19 cellular contexts compared by ENCODE assay signal in genomic region chr2:160352492-160352891, GRCh38.
DNase-seq lines count a peak whose midpoint lies in the region; ATAC-seq, FAIRE-seq and TF ChIP-seq lines count a peak whose summit lies in the region.
"Had no signal": no experiment of that assay in that cellular context is flagged by ENCODE, and none has a peak within 500 bp of the region (broad histone marks: within the 10 kb centered on the region; RNA-seq: fewer than 3 reads in every experiment).

No MANE protein-coding gene starts in this region.

- peak overlapping the region; percentile 73; the same call in 1 of the 2 replicates for H3K23ac ChIP-seq in IMR-90 (ENCODE audit: low read depth, low read length)

- in situ Hi-C loops in IMR-90 (cut with MboI; ENCODE audit: low sequenced_read_pairs): no loop called here

- H3K4me1 Mint-ChIP-seq in mesothelial cell of epicardium: peaks cover 22% of the 10 kb centered on the region
- peaks cover 26% of the 10 kb centered on the region for H3K4me1 Mint-ChIP-seq in activated T-helper 1 cell treated with anti-CD3 and anti-CD28 coated beads, Interleukin-12 subunit alpha, Interleukin-12 subunit beta, Interleukin-2, Interleukin-4 antibody, amounts not matched to agents 30 ng/mL and 10 ng/mL and 1 ng/mL, durations not matched to agents 14 hours and 24 hours and 36 hours (ENCODE audit: low read depth)

- TF ChIP-seq RAD21 in IMR-90 (IDR thresholded peaks at IDR 0.05; ENCODE audit: low read length): no peak

- CTCF ChIA-PET in IMR-90 (lab: Yijun Ruan, JAX): interaction anchor here (0.6 to 1.1 kb wide), 3 partner anchors 13 to 168 kb away, joined by 3 to 4 read pairs (median 3); no protein-coding TSS in a partner anchor

- dilution Hi-C loops in IMR-90 (cut with HindIII; ENCODE audit: low sequenced_read_pairs, unreplicated experiment): no loop called here

- H3K4me2 ChIP-seq in IMR-90 (ENCODE audit: low read depth, low read length): peak overlapping the region; percentile 37; the same call in 1 of the 2 replicates

- no TSS peak for BruUV-seq in IMR-90 (replicated peaks; lab: Mats Ljungman, UMichigan)

- H3K56ac ChIP-seq in IMR-90 (ENCODE audit: extremely low read depth, insufficient read depth, low read length): no peak overlapping the region; the same call in 1 of the 2 replicates

- no peak overlapping the region for H3K4me3 ChIP-seq in IMR-90 (ENCODE audit: insufficient read depth, low read depth, low read length)
- H3K4me3 ChIP-seq in bronchial epithelial cell (ENCODE audit: low read depth, low read length): no peak overlapping the region
- H3K4me3 ChIP-seq: heart right ventricle, right lobe of liver had no signal

- H3K27ac Mint-ChIP-seq in mesothelial cell of epicardium: peak overlapping the region; percentile 51
- H3K27ac Mint-ChIP-seq in activated T-helper 1 cell treated with anti-CD3 and anti-CD28 coated beads, Interleukin-12 subunit alpha, Interleukin-12 subunit beta, Interleukin-2, Interleukin-4 antibody, amounts not matched to agents 30 ng/mL and 10 ng/mL and 1 ng/mL, durations not matched to agents 14 hours and 24 hours and 36 hours: no peak overlapping the region
- H3K27ac Mint-ChIP-seq: activated T-helper 17 cell treated with anti-CD3 and anti-CD28 coated beads, Interleukin-2, amount 50 U/mL, for 72 hours had no signal

- peak overlapping the region; percentile 34; the same call in 1 of the 2 replicates for H3K27ac ChIP-seq in IMR-90 (ENCODE audit: insufficient read depth, low read length)
- H3K27ac ChIP-seq: C4-2B, right lobe of liver had no signal

- no peak overlapping the region for H3K9ac ChIP-seq in IMR-90 (ENCODE audit: low read depth, low read length)

- H3K36me3 ChIP-seq in IMR-90 (ENCODE audit: control insufficient read depth, insufficient read depth, low read length): peaks cover 11% of the 10 kb centered on the region
- H3K36me3 ChIP-seq in bronchial epithelial cell (ENCODE audit: control insufficient read depth, insufficient read depth, low read length): no peaks in the 10 kb centered on the region
- H3K36me3 ChIP-seq: right lobe of liver had no signal

- H2AFZ ChIP-seq in IMR-90 (replicated peaks; ENCODE audit: low read length, poor library complexity): no peak overlapping the region

- H4K91ac ChIP-seq in IMR-90 (ENCODE audit: insufficient read depth, low read depth, low read length): 0 out of 2 replicates have a peak overlapping the region, but pooled peaks have one; percentile 37

- peak overlapping the region; percentile 56; the same call in 1 of the 2 replicates for H2BK120ac ChIP-seq in IMR-90 (ENCODE audit: low read depth, low read length)

- H4K5ac ChIP-seq in IMR-90 (ENCODE audit: low read depth, low read length): peak overlapping the region; percentile 21; the same call in 1 of the 2 replicates

- H3K27me3 Mint-ChIP-seq in mesothelial cell of epicardium (ENCODE audit: low read depth): no peaks in the 10 kb centered on the region
- H3K27me3 Mint-ChIP-seq in activated T-helper 1 cell treated with anti-CD3 and anti-CD28 coated beads, Interleukin-12 subunit alpha, Interleukin-12 subunit beta, Interleukin-2, Interleukin-4 antibody, amounts not matched to agents 30 ng/mL and 10 ng/mL and 1 ng/mL, durations not matched to agents 14 hours and 24 hours and 36 hours (ENCODE audit: insufficient read depth): peaks cover 1% of the 10 kb centered on the region
- H3K27me3 Mint-ChIP-seq: activated T-helper 17 cell treated with anti-CD3 and anti-CD28 coated beads, Interleukin-2, amount 50 U/mL, for 72 hours; effector memory CD8-positive, alpha-beta T cell had no signal

- H4K8ac ChIP-seq in IMR-90 (ENCODE audit: low read depth in 2 of 2, low read length in 2 of 2): peak overlapping the region in 1 of 2 experiments; percentile 74; a peak in 2 of 4 replicates

- peaks cover 69% of the 10 kb centered on the region for H4K20me1 ChIP-seq in IMR-90 (ENCODE audit: insufficient read depth, low read length)

- ATAC-seq in IMR-90 (ENCODE audit: low read depth): peak; percentile 59

- H3K79me1 ChIP-seq in IMR-90 (ENCODE audit: low read depth in 1 of 2, low read length in 2 of 2): peaks cover 34 to 82% of the 10 kb centered on the region in 2 experiments

- H3K27me3 ChIP-seq in IMR-90 (ENCODE audit: control insufficient read depth, insufficient read depth, low read length) (no peaks in the 10 kb centered on the region), bronchial epithelial cell (ENCODE audit: control insufficient read depth, insufficient read depth, low read length) (no peaks in the 10 kb centered on the region)
- H3K27me3 ChIP-seq: heart right ventricle, right lobe of liver had no signal

- H2AK5ac ChIP-seq in IMR-90 (ENCODE audit: low read depth, low read length): peak overlapping the region; percentile 60; the same call in 1 of the 2 replicates

- no peak overlapping the region for H3K4me3 Mint-ChIP-seq in mesothelial cell of epicardium
- no peak overlapping the region for H3K4me3 Mint-ChIP-seq in activated T-helper 1 cell treated with anti-CD3 and anti-CD28 coated beads, Interleukin-12 subunit alpha, Interleukin-12 subunit beta, Interleukin-2, Interleukin-4 antibody, amounts not matched to agents 30 ng/mL and 10 ng/mL and 1 ng/mL, durations not matched to agents 14 hours and 24 hours and 36 hours
- H3K4me3 Mint-ChIP-seq: effector memory CD8-positive, alpha-beta T cell had no signal

- peak overlapping the region; percentile 69; the same call in 1 of the 2 replicates for H3K14ac ChIP-seq in IMR-90 (replicated peaks; ENCODE audit: low read depth, low read length)

- WGBS in IMR-90 (ENCODE audit: extremely low coverage in 2 of 2, insufficient read length in 1 of 2), 2 experiments: 60% methylated on average over 1 of the region's 5 CpGs; no CpG with 5 or more reads in 1 of the 2 experiments

- H2BK20ac ChIP-seq in IMR-90 (ENCODE audit: low read depth, low read length): peak overlapping the region; percentile 59; the same call in 1 of the 2 replicates

- peaks cover 6% of the 10 kb centered on the region for H3K9me3 Mint-ChIP-seq in mesothelial cell of epicardium
- H3K9me3 Mint-ChIP-seq in activated T-helper 1 cell treated with anti-CD3 and anti-CD28 coated beads, Interleukin-12 subunit alpha, Interleukin-12 subunit beta, Interleukin-2, Interleukin-4 antibody, amounts not matched to agents 30 ng/mL and 10 ng/mL and 1 ng/mL, durations not matched to agents 14 hours and 24 hours and 36 hours: peaks cover 3% of the 10 kb centered on the region
- H3K9me3 Mint-ChIP-seq: effector memory CD8-positive, alpha-beta T cell had no signal

- intact Hi-C loops in IMR-90 (cut with micrococcal nuclease): no loop called here
- intact Hi-C loops in activated T-helper 1 cell treated with anti-CD3 and anti-CD28 coated beads, Interleukin-12 subunit alpha, Interleukin-12 subunit beta, Interleukin-2, Interleukin-4 antibody, amounts not matched to agents 30 ng/mL and 10 ng/mL and 1 ng/mL, durations not matched to agents 14 hours and 24 hours and 36 hours (cut with micrococcal nuclease): loop anchor here (5.0 kb wide), 2 partner anchors 40 to 620 kb away; no protein-coding TSS in a partner anchor

- TF ChIP-seq CTCF in IMR-90 (conservative IDR thresholded peaks at IDR 0.05; ENCODE audit: low read depth, low read length) (no peak), bronchial epithelial cell (IDR thresholded peaks at IDR 0.05; ENCODE audit: insufficient read depth, low read length, severe bottlenecking) (no peak), mesothelial cell of epicardium (IDR thresholded peaks at IDR 0.05; ENCODE audit: unreplicated experiment) (no peak)

- peak overlapping the region; percentile 95 for H2BK5ac ChIP-seq in IMR-90 (ENCODE audit: low read depth, low read length, poor library complexity, severe bottlenecking)

- H3K9me3 ChIP-seq in IMR-90 (ENCODE audit: control insufficient read depth, insufficient read depth, low read length): no peaks in the 10 kb centered on the region
- H3K9me3 ChIP-seq: heart right ventricle, right lobe of liver had no signal

- no peak for TF ChIP-seq POLR2A in IMR-90 (IDR thresholded peaks at IDR 0.05; ENCODE audit: low read depth, low read length)

- peaks cover 23% of the 10 kb centered on the region for H3K4me1 ChIP-seq in IMR-90 (ENCODE audit: control insufficient read depth, insufficient read depth, low read length)
- H3K4me1 ChIP-seq: right lobe of liver had no signal

- peak overlapping the region; percentile 69; the same call in 1 of the 2 replicates for H3K4ac ChIP-seq in IMR-90 (ENCODE audit: low read depth, low read length)

- H2AK9ac ChIP-seq in IMR-90 (replicated peaks; ENCODE audit: low read depth, low read length, poor library complexity): no peak overlapping the region

- peak; percentile 81 for DNase-seq in DMS153 (lab: John Stamatoyannopoulos, UW)
- peak; percentile 71 for DNase-seq in IMR-90
- peak; percentile 100 for DNase-seq in bronchial epithelial cell (ENCODE audit: low read depth)
- no peak for DNase-seq in mesothelial cell of epicardium (ENCODE audit: low spot score in 2 of 2, unreplicated experiment in 2 of 2)
- no peak for DNase-seq in activated gamma-delta T cell treated with Interleukin-2 at 50 U/mL for 16 hours
- no peak for DNase-seq in activated T-helper 1 cell treated with anti-CD3 and anti-CD28 coated beads, Interleukin-12 subunit alpha, Interleukin-12 subunit beta, Interleukin-2, Interleukin-4 antibody, amounts not matched to agents 30 ng/mL and 10 ng/mL and 1 ng/mL, durations not matched to agents 14 hours and 24 hours and 36 hours (ENCODE audit: low spot score)
- no peak for DNase-seq in NCI-H1694 (lab: John Stamatoyannopoulos, UW)
- DNase-seq in COLO829 (ENCODE audit: low spot score): no peak
- DNase-seq: heart right ventricle, left cardiac atrium, NCI-H146, NCI-H774, right lobe of liver, SHP77, T1000 had no signal

- peaks cover 16% of the 10 kb centered on the region for H3K9me1 ChIP-seq in IMR-90 (ENCODE audit: insufficient read depth, low read length)

- H3K36me3 Mint-ChIP-seq in mesothelial cell of epicardium: peaks cover 15% of the 10 kb centered on the region
- H3K36me3 Mint-ChIP-seq in activated T-helper 1 cell treated with anti-CD3 and anti-CD28 coated beads, Interleukin-12 subunit alpha, Interleukin-12 subunit beta, Interleukin-2, Interleukin-4 antibody, amounts not matched to agents 30 ng/mL and 10 ng/mL and 1 ng/mL, durations not matched to agents 14 hours and 24 hours and 36 hours (ENCODE audit: low read depth): peaks cover 10% of the 10 kb centered on the region

- peak; percentile 64 for FAIRE-seq in bronchial epithelial cell (lab: Jason Lieb, UNC)
- FAIRE-seq: GM12892 had no signal

- POLR2A ChIA-PET in IMR-90 (lab: Charles Lee; ENCODE audit: unreplicated experiment): no interaction called here

- peak overlapping the region; percentile 72; the same call in 1 of the 2 replicates for H3K18ac ChIP-seq in IMR-90 (ENCODE audit: low read depth, low read length)

- no peak overlapping the region for H2BK15ac ChIP-seq in IMR-90 (ENCODE audit: low read depth, low read length)

TF ChIP-seq in IMR-90, 13 proteins besides CTCF, POLR2A, EP300 and RAD21 (continues in another document):
- TF ChIP-seq FOS (IDR thresholded peaks at IDR 0.05; ENCODE audit: low read depth, low read length) (peak; percentile 54; the same call in 1 of the 2 replicates), NFE2L2 (IDR thresholded peaks at IDR 0.05; ENCODE audit: low read depth, low read length) (no peak), SMC3 (IDR thresholded peaks at IDR 0.05; ENCODE audit: low read depth, low read length) (no peak), MAZ (IDR thresholded peaks at IDR 0.05; ENCODE audit: borderline replicate concordance, low read depth, low read length) (no peak)

Comparison
In these comparisons a context has a peak if more than half of its experiments do, and no peak if none do; other contexts are left out.
1. DNase-seq: peak in DMS153 (single experiment), IMR-90 (single experiment) and bronchial epithelial cell (single experiment); none in mesothelial cell of epicardium (0 of 2), activated gamma-delta T cell treated with Interleukin-2 at 50 U/mL for 16 hours (single experiment), activated T-helper 1 cell treated with anti-CD3 and anti-CD28 coated beads, Interleukin-12 subunit alpha, Interleukin-12 subunit beta, Interleukin-2, Interleukin-4 antibody, amounts not matched to agents 30 ng/mL and 10 ng/mL and 1 ng/mL, durations not matched to agents 14 hours and 24 hours and 36 hours (single experiment), NCI-H1694 (single experiment) and COLO829 (single experiment).